Comparison of ENCODE assay signal across 9 cellular contexts in genomic region chr9:137236238-137236935, GRCh38. TPM values are rescaled to one million over a fixed set of nuclear protein-coding genes. Genes with fewer than 3 reads are reported as not detected.
DNase-seq lines count a peak whose midpoint lies in the region; ATAC-seq and TF ChIP-seq lines count a peak whose summit lies in the region.
"Had no signal": no experiment of that assay in that cellular context is flagged by ENCODE, and none has a peak within 500 bp of the region (broad histone marks: within the 10 kb centered on the region; RNA-seq: fewer than 3 reads in every experiment).

No MANE protein-coding gene starts in this region.

- peak overlapping the region; percentile 58 to 99 (median 97) for H3K27ac ChIP-seq in dorsolateral prefrontal cortex

- ATAC-seq in HG03175 (IDR thresholded peaks at IDR 0.05; ENCODE audit: unreplicated experiment) (peak; percentile 20), HG02678 (IDR thresholded peaks at IDR 0.05; ENCODE audit: unreplicated experiment) (no peak)

- TF ChIP-seq CTCF in dorsolateral prefrontal cortex (IDR thresholded peaks at IDR 0.05 in 54 of 56, conservative IDR thresholded peaks at IDR 0.05 in 2 of 56; ENCODE audit: low read depth in 1 of 56, partially characterized antibody in 56 of 56), result peak; percentile 71 to 99 (median 92)

- intact Hi-C loops in dorsolateral prefrontal cortex (cut with DNase I), result loop anchor here in 1 of 2 donors (2.0 kb wide), 1 partner anchor 48 kb away; the partner anchor contains the start of genes ANAPC2 and SSNA1

- peaks cover 0 to 7% (median 0%) of the 10 kb centered on the region in 45 donors for H3K27me3 ChIP-seq in dorsolateral prefrontal cortex

- DNase-seq in D341Med (ENCODE audit: low spot score) (peak; percentile 93), NCI-H774 (lab: John Stamatoyannopoulos, UW) (peak; percentile 82), dorsolateral prefrontal cortex (peak; percentile 72 to 88 (median 80)), medulla oblongata (ENCODE audit: extremely low spot score) (peak; percentile 85)
- DNase-seq in activated CD4-positive, alpha-beta T cell treated with anti-CD3 and anti-CD28 coated beads, Interleukin-2, amount 50 U/mL, for 48 hours, result peak; percentile 95
- peak; percentile 84 for DNase-seq in stimulated activated CD8-positive, alpha-beta memory T cell treated with anti-CD3 and anti-CD28 coated beads, Interleukin-12 subunit alpha, Interleukin-12 subunit beta, amount 100 ng/mL, for 1 hour (ENCODE audit: low read depth)

- H3K4me3 ChIP-seq in dorsolateral prefrontal cortex, result peak overlapping the region in 57 of 59 donors; percentile 1 to 67 (median 44)

RNA-seq across cellular contexts. Expression of gene TUBB4B, which starts 4.7 kb away (rescaled TPM):
- 100 to 1,000 TPM; 132 to 331 (median 230) TPM for total RNA-seq in dorsolateral prefrontal cortex

RNA-seq across cellular contexts. Expression of gene SLC34A3, which starts 5.7 kb away (rescaled TPM):
- total RNA-seq in dorsolateral prefrontal cortex, result under 1 TPM in 13 of 120 experiments, not detected in 107; 0.21 to 0.59 (median 0.28) TPM
- total RNA-seq: activated CD8-positive, alpha-beta memory T cell treated with anti-CD3 and anti-CD28 coated beads for 36 hours had no signal

RNA-seq across cellular contexts. Expression of gene RNF224, which starts 9.1 kb away (rescaled TPM):
- under 1 TPM in 1 of 120 experiments, not detected in 119; 0.26 TPM for total RNA-seq in dorsolateral prefrontal cortex
- total RNA-seq: activated CD8-positive, alpha-beta memory T cell treated with anti-CD3 and anti-CD28 coated beads for 36 hours had no signal

RNA-seq across cellular contexts. Expression of gene CYSRT1, which starts 11.4 kb away (rescaled TPM):
- total RNA-seq in dorsolateral prefrontal cortex, result 1 to 10 TPM in 46 of 120 experiments, under 1 TPM in 59, not detected in 15; 0.41 to 2.6 (median 0.91) TPM

RNA-seq across cellular contexts. Expression of gene RNF208, which starts 14.3 kb away (rescaled TPM):
- 100 to 1,000 TPM in 8 of 120 experiments, 10 to 100 TPM in 112; 32.4 to 114 (median 78.0) TPM for total RNA-seq in dorsolateral prefrontal cortex
